ENCODE assay signal across 8 cellular contexts in the genomic region with DNA sequence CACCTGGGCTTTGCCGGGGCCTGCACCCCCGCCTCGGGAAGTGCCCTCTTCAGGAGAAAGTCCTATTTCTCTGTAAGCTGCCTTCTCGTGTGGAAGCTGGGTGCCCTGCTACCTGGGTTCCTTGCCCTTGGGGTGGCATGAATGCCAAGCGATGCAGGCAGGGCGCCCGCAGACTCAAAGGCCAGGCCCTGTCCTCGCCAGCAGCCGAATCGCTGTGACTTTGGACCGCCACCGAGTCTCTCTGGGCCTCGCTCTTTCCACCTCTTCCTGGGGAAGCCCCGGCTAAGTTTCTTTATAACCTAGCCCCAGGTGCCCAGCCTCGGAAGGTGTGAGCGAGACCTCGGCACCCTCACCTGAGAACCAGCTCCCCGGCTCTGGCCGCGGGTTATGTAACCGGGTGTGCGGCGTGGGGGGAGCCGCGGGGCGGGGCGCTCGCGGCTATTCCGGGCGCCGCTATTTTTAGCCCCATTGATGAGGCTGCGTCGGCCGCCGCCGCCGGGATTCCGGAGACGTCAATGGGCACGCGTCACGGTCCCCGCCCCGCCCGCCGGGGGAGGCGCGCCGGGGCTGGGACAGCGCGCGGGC. TPM values are rescaled to one million over a fixed set of nuclear protein-coding genes. Genes with fewer than 3 reads are reported as not detected.
DNase-seq lines count a peak whose midpoint lies in the region; TF ChIP-seq lines count a peak whose summit lies in the region.

No MANE protein-coding gene starts in this region.

- no peaks in the 10 kb centered on the region for H3K36me3 ChIP-seq in liver (ENCODE audit: control insufficient read depth in 4 of 4, insufficient read depth in 3 of 4, low read depth in 1 of 4, low read length in 3 of 4)

- H3K4me3 ChIP-seq in HFF-Myc (replicated peaks; ENCODE audit: low read depth, low read length) (peak overlapping the region; percentile 34), liver (ENCODE audit: low read depth in 1 of 3, low read length in 3 of 3) (peak overlapping the region in 1 of 3 donors; percentile 52)

- WGBS in liver: 7% methylated on average over 53 of the region's 53 CpGs

- DNase-seq in ELR (ENCODE audit: low read depth) (peak; percentile 83), HFF-Myc (ENCODE audit: extremely low read depth, low read depth) (no peak), NCI-H2171 treated with DMSO at 0.1 percent for 48 hours (lab: John Stamatoyannopoulos, UW) (peak; percentile 56), dedifferentiated amniotic fluid mesenchymal stem cell (ENCODE audit: extremely low spot score) (peak; percentile 72), NCI-H1694 (lab: John Stamatoyannopoulos, UW) (no peak)
- peak; percentile 81 to 84 for DNase-seq in activated CD4-positive, alpha-beta T cell treated with anti-CD3 and anti-CD28 coated beads, Interleukin-2, amount 50 U/mL, for 4 hours
- DNase-seq in stimulated activated CD4-positive, alpha-beta T cell treated with anti-CD3 and anti-CD28 coated beads, Interleukin-4, amount 100 ng/mL, for 24 hours: peak; percentile 77

- H3K4me1 ChIP-seq in liver (ENCODE audit: control insufficient read depth in 4 of 4, insufficient read depth in 4 of 4, low read length in 3 of 4): peaks cover 0 to 12% (median 7%) of the 10 kb centered on the region in 4 donors

- no peaks in the 10 kb centered on the region for H3K9me3 ChIP-seq in liver (ENCODE audit: control insufficient read depth in 4 of 4, low read length in 3 of 4)

- TF ChIP-seq RAD21 in liver (IDR thresholded peaks at IDR 0.05): no peak

- TF ChIP-seq CTCF in HFF-Myc (IDR thresholded peaks at IDR 0.05; ENCODE audit: low read depth, low read length, missing control alignments): no peak
- no peak for TF ChIP-seq CTCF in liver (IDR thresholded peaks at IDR 0.05; ENCODE audit: low read depth, low read length, missing input control)

- peak overlapping the region; percentile 49 to 65 for H3K9ac ChIP-seq in liver (ENCODE audit: low read depth in 1 of 2, low read length in 2 of 2)

- peak overlapping the region; percentile 61 to 64 for H3K27ac ChIP-seq in liver (ENCODE audit: low read depth in 1 of 2, low read length in 2 of 2)

- no peaks in the 10 kb centered on the region for H3K27me3 ChIP-seq in liver (ENCODE audit: control insufficient read depth in 4 of 4, insufficient read depth in 4 of 4, low read length in 3 of 4)

TF ChIP-seq in liver, 16 proteins besides CTCF, POLR2A, EP300 and RAD21:
- TF ChIP-seq RXRA (IDR thresholded peaks at IDR 0.05) (peak in 1 of 2 donors; percentile 45), SP1 (IDR thresholded peaks at IDR 0.05) (peak; percentile 60), YY1 (IDR thresholded peaks at IDR 0.05) (peak; percentile 19), HNF4A (conservative IDR thresholded peaks at IDR 0.05) (peak; percentile 60 to 69), HNF4G (IDR thresholded peaks at IDR 0.05) (no peak)
- TF ChIP-seq, protein P1, sequence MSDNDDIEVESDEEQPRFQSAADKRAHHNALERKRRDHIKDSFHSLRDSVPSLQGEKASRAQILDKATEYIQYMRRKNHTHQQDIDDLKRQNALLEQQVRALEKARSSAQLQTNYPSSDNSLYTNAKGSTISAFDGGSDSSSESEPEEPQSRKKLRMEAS (IDR thresholded peaks at IDR 0.05): no peak

RNA-seq across cellular contexts. Expression of a gene that starts 14.6 kb away (rescaled TPM):
- total RNA-seq in liver: 1 to 10 TPM in 1 of 2 donors, under 1 TPM in 1; 0.79 to 3.8 TPM
- 1 to 10 TPM; 3.0 to 5.8 TPM for polyA plus RNA-seq in liver

RNA-seq across cellular contexts. Expression of a gene that starts 29.9 kb away (rescaled TPM):
- 1 to 10 TPM; 1.9 to 9.9 TPM for total RNA-seq in liver
- 1 to 10 TPM; 1.1 to 3.1 TPM for polyA plus RNA-seq in liver

RNA-seq across cellular contexts. Expression of a gene that starts 33.1 kb away (rescaled TPM):
- total RNA-seq in liver: 10 to 100 TPM; 12.9 to 28.4 TPM
- 10 to 100 TPM; 30.5 to 31.8 TPM for polyA plus RNA-seq in liver

RNA-seq across cellular contexts. Expression of a gene that starts 42.8 kb away (rescaled TPM):
- under 1 TPM in 1 of 2 donors, not detected in 1; 0.50 TPM for total RNA-seq in liver
- under 1 TPM; 0.03 to 0.24 TPM for polyA plus RNA-seq in liver

Comparison
In these comparisons a context has a peak if more than half of its experiments do, and no peak if none do; other contexts are left out.
1. DNase-seq: peak in ELR (single experiment), NCI-H2171 treated with DMSO at 0.1 percent for 48 hours (single experiment), activated CD4-positive, alpha-beta T cell treated with anti-CD3 and anti-CD28 coated beads, Interleukin-2, amount 50 U/mL, for 4 hours (2 of 2), dedifferentiated amniotic fluid mesenchymal stem cell (single experiment) and stimulated activated CD4-positive, alpha-beta T cell treated with anti-CD3 and anti-CD28 coated beads, Interleukin-4, amount 100 ng/mL, for 24 hours (single experiment); none in HFF-Myc (single experiment) and NCI-H1694 (single experiment).